ENCODE assay signal across 10 cellular contexts in the genomic region with DNA sequence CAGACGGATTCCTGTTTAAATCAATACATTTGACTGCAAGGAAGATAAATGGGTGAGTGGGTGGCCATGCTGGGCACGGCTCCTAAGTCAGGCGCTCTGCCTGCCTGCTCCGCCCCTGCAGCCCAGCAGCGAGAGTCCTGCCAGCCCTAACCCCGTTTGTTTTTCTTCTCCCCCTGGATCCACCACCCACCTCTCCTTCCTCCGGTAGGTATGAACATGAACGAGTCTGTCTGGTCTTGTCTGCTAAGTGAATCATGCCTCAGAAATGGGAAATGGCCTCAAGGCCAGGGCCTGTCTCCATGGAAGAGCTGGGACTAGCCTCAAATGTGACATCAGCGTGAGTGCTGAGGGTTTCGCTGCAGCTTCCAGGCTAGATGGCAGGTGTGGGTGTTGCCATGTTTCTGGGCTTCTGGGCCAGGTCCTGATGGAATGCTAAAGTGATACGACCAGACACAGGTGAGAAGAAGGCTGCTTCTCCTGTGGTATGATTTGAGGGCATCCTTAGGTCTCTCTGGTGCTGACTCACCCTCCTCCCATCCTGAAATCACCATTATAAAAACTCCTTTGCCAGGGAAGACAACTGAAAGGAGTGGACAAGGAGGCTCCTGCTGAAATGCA. TPM values are rescaled to one million over a fixed set of nuclear protein-coding genes. Genes with fewer than 3 reads are reported as not detected.
DNase-seq lines count a peak whose midpoint lies in the region; ATAC-seq, FAIRE-seq and TF ChIP-seq lines count a peak whose summit lies in the region.
"Had no signal": no experiment of that assay in that cellular context is flagged by ENCODE, and none has a peak within 500 bp of the region (broad histone marks: within the 10 kb centered on the region; RNA-seq: fewer than 3 reads in every experiment).

No MANE protein-coding gene starts in this region.

- H3K27ac Mint-ChIP-seq in effector memory CD8-positive, alpha-beta T cell = no peak overlapping the region
- H3K27ac Mint-ChIP-seq: activated CD8-positive, alpha-beta T cell treated with anti-CD3 and anti-CD28 coated beads, Interleukin-2, amount 10 ng/mL, durations not matched to agents 7 days and 5 days; B cell had no signal

- DNase-seq in NCI-H510A treated with DMSO at 0.1 percent for 48 hours (lab: John Stamatoyannopoulos, UW) (peak; percentile 47), NCI-H510A (lab: John Stamatoyannopoulos, UW) (no peak), coronary artery (ENCODE audit: low spot score) (no peak), lower leg skin (ENCODE audit: low spot score in 2 of 2) (peak; percentile 75 to 91), urothelium cell line (ENCODE audit: low spot score) (peak; percentile 81), HuH-7 (ENCODE audit: low spot score) (no peak), NCI-H2081 (lab: John Stamatoyannopoulos, UW) (no peak)
- no peak for DNase-seq in effector memory CD8-positive, alpha-beta T cell
- DNase-seq: activated CD8-positive, alpha-beta T cell treated with anti-CD3 and anti-CD28 coated beads, Interleukin-2, amount 10 ng/mL, durations not matched to agents 7 days and 5 days had no signal

- TF ChIP-seq POLR2A in lower leg skin (IDR thresholded peaks at IDR 0.05) = no peak

- TF ChIP-seq CTCF in coronary artery (IDR thresholded peaks at IDR 0.05) (no peak), lower leg skin (IDR thresholded peaks at IDR 0.05) (no peak)

- no peak for ATAC-seq in effector memory CD8-positive, alpha-beta T cell (replicated peaks)
- ATAC-seq: activated CD8-positive, alpha-beta T cell treated with anti-CD3 and anti-CD28 coated beads, Interleukin-2, amount 10 ng/mL, durations not matched to agents 7 days and 5 days had no signal

- peaks cover 12 to 17% of the 10 kb centered on the region in 2 donors for H3K27me3 Mint-ChIP-seq in effector memory CD8-positive, alpha-beta T cell

- H3K36me3 Mint-ChIP-seq in effector memory CD8-positive, alpha-beta T cell (ENCODE audit: insufficient read depth) = no peaks in the 10 kb centered on the region

- FAIRE-seq in urothelium cell line (lab: Jason Lieb, UNC) = peak; percentile 92

- H3K4me1 Mint-ChIP-seq in effector memory CD8-positive, alpha-beta T cell (ENCODE audit: low read depth in 2 of 2) = peaks cover 6% of the 10 kb centered on the region in 2 donors

- no peak overlapping the region for H3K4me3 Mint-ChIP-seq in effector memory CD8-positive, alpha-beta T cell
- H3K4me3 Mint-ChIP-seq: activated CD8-positive, alpha-beta T cell treated with anti-CD3 and anti-CD28 coated beads, Interleukin-2, amount 10 ng/mL, durations not matched to agents 7 days and 5 days; B cell had no signal

- peak overlapping the region; percentile 73 to 82 for H3K27ac ChIP-seq in coronary artery

- WGBS in lower leg skin, 2 donors = 19 to 32% methylated on average over 11 of the region's 11 CpGs

- intact Hi-C loops in lower leg skin (cut with DNase I; ENCODE audit: low total_unique reads) = no loop called here

- H3K9me3 Mint-ChIP-seq in effector memory CD8-positive, alpha-beta T cell = peaks cover 0 to 4% of the 10 kb centered on the region in 2 donors

- H3K4me3 ChIP-seq in coronary artery (peak overlapping the region; percentile 15), lower leg skin (ENCODE audit: low read depth, poor library complexity, severe bottlenecking) (no peak overlapping the region)

RNA-seq across cellular contexts. Expression of gene FEM1B, which starts 5.6 kb away (rescaled TPM):
- 10 to 100 TPM; 70.6 to 90.9 (median 82.4) TPM for total RNA-seq in lower leg skin

RNA-seq across cellular contexts. Expression of gene CLN6, which starts 42.4 kb away (rescaled TPM):
- total RNA-seq in lower leg skin = 10 to 100 TPM in 3 of 4 donors, 1 to 10 TPM in 1; 9.9 to 22.5 (median 15.1) TPM

Comparison
In these comparisons a context has a peak if more than half of its experiments do, and no peak if none do; other contexts are left out.
1. DNase-seq: peak in NCI-H510A treated with DMSO at 0.1 percent for 48 hours (single experiment), lower leg skin (2 of 2) and urothelium cell line (single experiment); none in NCI-H510A (single experiment), coronary artery (single experiment), HuH-7 (single experiment), NCI-H2081 (0 of 2) and effector memory CD8-positive, alpha-beta T cell (0 of 3).